Comparison of ENCODE assay signal across 8 cellular contexts in genomic region chr19:32971715-32972540, GRCh38. TPM values are rescaled to one million over a fixed set of nuclear protein-coding genes. Genes with fewer than 3 reads are reported as not detected.
A peak's percentile ranks its signal among the peaks of the same experiment; 100 is the strongest.
DNase-seq lines count a peak whose midpoint lies in the region; ATAC-seq, FAIRE-seq and TF ChIP-seq lines count a peak whose summit lies in the region.

TSS of gene CEP89 (minus strand) at chr19:32971958. CDS start at chr19:32971874, 84 bp downstream.
TSS of gene FAAP24 (plus strand) at chr19:32972242. CDS start at chr19:32973197, 955 bp downstream.

- no peak within 1 kb of the TSS; the same call in none of the 2 replicates for H3K18ac ChIP-seq in H1 (ENCODE audit: extremely low read depth, low read length)

- peak within 1 kb of the TSS in 3 of 4 experiments; percentile 58 to 74 (median 58); a peak in 6 of 7 replicates for H3K9ac ChIP-seq in H1 (replicated peaks in 1 of 4; ENCODE audit: extremely low read depth in 1 of 4, low read depth in 3 of 4, low read length in 3 of 4)

- H2BK15ac ChIP-seq in H1 (ENCODE audit: low read length): peak within 1 kb of the TSS; percentile 72; the same call in 1 of the 2 replicates

- H2BK20ac ChIP-seq in H1 (ENCODE audit: low read length): no peak within 1 kb of the TSS

- H3K56ac ChIP-seq in H1 (replicated peaks; ENCODE audit: insufficient read length, low read depth, low read length): no peak within 1 kb of the TSS

- H3K23me2 ChIP-seq in H1 (ENCODE audit: low read depth, low read length): peaks cover 7% of the 10 kb centered on the region

- H4K8ac ChIP-seq in H1 (ENCODE audit: extremely low read depth, insufficient read depth, low read length): peak within 1 kb of the TSS; percentile 81

- H4K20me1 ChIP-seq in H1 (replicated peaks in 1 of 2; ENCODE audit: control insufficient read depth in 1 of 2, insufficient read depth in 2 of 2, low read length in 2 of 2): peaks cover 0 to 5% of the 10 kb centered on the region in 2 experiments

- H2BK12ac ChIP-seq in H1 (ENCODE audit: low read depth, low read length): no peak within 1 kb of the TSS

- H3K27ac ChIP-seq in H1 (ENCODE audit: low read depth, low read length): no peak within 1 kb of the TSS

- no peak within 1 kb of the TSS for H3K23ac ChIP-seq in H1 (ENCODE audit: insufficient read length)

- peak within 1 kb of the TSS; percentile 88 for H2BK5ac ChIP-seq in H1 (ENCODE audit: low read depth, low read length)

- no peaks in the 10 kb centered on the region for H3K9me3 ChIP-seq in H1 (ENCODE audit: insufficient read depth in 2 of 2, low read depth in 1 of 2, low read length in 1 of 2)

- peak within 1 kb of the TSS; percentile 87 to 97 for H3K4me2 ChIP-seq in H1 (ENCODE audit: insufficient read depth in 1 of 2, low read depth in 2 of 2, low read length in 2 of 2)

- no peak for TF ChIP-seq CTCF in GM20000 (IDR thresholded peaks at IDR 0.05; ENCODE audit: extremely low read depth, missing control alignments)
- TF ChIP-seq CTCF in H1 (IDR thresholded peaks at IDR 0.05; ENCODE audit: control extremely low read depth in 1 of 3, insufficient read depth in 1 of 3, low read depth in 1 of 3, low read length in 3 of 3): peak in 1 of 3 experiments; percentile 7; a peak in 1 of 4 replicates

- no peaks in the 10 kb centered on the region for H3K27me3 Mint-ChIP-seq in memory B cell

- peak within 1 kb of the TSS; percentile 78 for H3K4ac ChIP-seq in H1 (replicated peaks; ENCODE audit: insufficient read length, low read depth, low read length)

- DNase-seq in COLO668 (lab: John Stamatoyannopoulos, UW; ENCODE audit: unreplicated experiment) (peak; percentile 98), GM20000 (ENCODE audit: low spot score) (peak; percentile 96), HS-5 (ENCODE audit: low read depth) (peak; percentile 99), NK-92 (lab: John Stamatoyannopoulos, UW; ENCODE audit: unreplicated experiment) (peak; percentile 86), H1 (ENCODE audit: low read depth in 1 of 2, low spot score in 2 of 2) (peak; percentile 99 to 100), memory B cell (ENCODE audit: low spot score in 2 of 2) (peak; percentile 98 to 99)
- DNase-seq in activated CD8-positive, alpha-beta memory T cell treated with anti-CD3 and anti-CD28 coated beads for 24 hours: peak; percentile 99
- peak; percentile 97 for DNase-seq in stimulated activated CD8-positive, alpha-beta memory T cell treated with anti-CD3 and anti-CD28 coated beads, Interleukin-12 subunit alpha, Interleukin-12 subunit beta, amount 100 ng/mL, for 1 hour (ENCODE audit: low read depth)

- peak within 1 kb of the TSS; percentile 73 for H2AFZ ChIP-seq in H1 (ENCODE audit: low read length)

- POLR2A ChIA-PET in H1 (lab: Charles Lee; ENCODE audit: partially characterized antibody): interaction anchor here (1.2 kb wide), 1 partner anchor 8 kb away, joined by 4 read pairs; no protein-coding TSS in a partner anchor

- peak within 1 kb of the TSS; percentile 95; the same call in 1 of the 2 replicates for H2AK5ac ChIP-seq in H1 (ENCODE audit: low read depth, low read length)

- H3K79me1 ChIP-seq in H1 (ENCODE audit: low read depth, low read length): peaks cover 4% of the 10 kb centered on the region; the same call in 1 of the 2 replicates

- no peak; a peak in 1 of 4 replicates for TF ChIP-seq RAD21 in H1 (IDR thresholded peaks at IDR 0.05 in 1 of 2, conservative IDR thresholded peaks at IDR 0.05 in 1 of 2; ENCODE audit: low read depth in 2 of 2, low read length in 2 of 2)

- peaks cover 0 to 4% (median 4%) of the 10 kb centered on the region in 4 experiments; a peak in 5 of 7 replicates for H3K4me1 ChIP-seq in H1 (replicated peaks in 1 of 4; ENCODE audit: control insufficient read depth in 3 of 4, insufficient read depth in 4 of 4, low read length in 3 of 4)

- CTCF ChIA-PET in H1 (lab: Charles Lee; ENCODE audit: partially characterized antibody): interaction anchor here (0.7 to 1.9 kb wide), 3 partner anchors 34 to 205 kb away, joined by 3 to 4 read pairs (median 4); no protein-coding TSS in a partner anchor

- H4K5ac ChIP-seq in H1 (ENCODE audit: insufficient read length, low read depth, low read length): peak within 1 kb of the TSS; percentile 79

- H3K27ac Mint-ChIP-seq in memory B cell: peak within 1 kb of the TSS; percentile 94

- peaks cover 7% of the 10 kb centered on the region for H3K36me3 Mint-ChIP-seq in memory B cell

- peaks cover 0 to 5% (median 0%) of the 10 kb centered on the region in 4 experiments; a peak in 1 of 8 replicates for H3K36me3 ChIP-seq in H1 (ENCODE audit: control insufficient read depth in 2 of 4, insufficient read depth in 4 of 4, low read length in 3 of 4)

- peaks cover 14% of the 10 kb centered on the region for H3K4me1 Mint-ChIP-seq in memory B cell

- H3K14ac ChIP-seq in H1 (ENCODE audit: insufficient read length): peak within 1 kb of the TSS; percentile 28

- H2BK120ac ChIP-seq in H1 (replicated peaks; ENCODE audit: low read depth, low read length): peak within 1 kb of the TSS; percentile 64

- ATAC-seq in memory B cell (ENCODE audit: low read depth): peak; percentile 96

- H4K91ac ChIP-seq in H1 (replicated peaks; ENCODE audit: insufficient read length, low read length): peak within 1 kb of the TSS; percentile 88

- peak; percentile 99 for FAIRE-seq in H1 (lab: Jason Lieb, UNC)

- no peaks in the 10 kb centered on the region for H3K27me3 ChIP-seq in H1 (replicated peaks in 1 of 4; ENCODE audit: control insufficient read depth in 3 of 4, extremely low read depth in 1 of 4, insufficient read depth in 3 of 4, low read length in 3 of 4)

- H3K9me3 Mint-ChIP-seq in memory B cell: no peaks in the 10 kb centered on the region

- no peak for TF ChIP-seq EP300 in H1 (IDR thresholded peaks at IDR 0.05; ENCODE audit: borderline replicate concordance in 1 of 2, low read depth in 2 of 2, low read length in 2 of 2)

- peak within 1 kb of the TSS; percentile 98 for H3K4me3 Mint-ChIP-seq in memory B cell

- 7% methylated on average over 55 of the region's 57 CpGs; no CpG with 5 or more reads in 1 of the 2 experiments for WGBS in H1 (ENCODE audit: extremely low coverage in 1 of 2, insufficient coverage in 1 of 2, insufficient read length in 1 of 2, insufficient replicate concordance in 2 of 2, low coverage in 1 of 2, low lambda C conversion rate in 2 of 2, missing lambda C conversion rate in 1 of 2), 2 experiments

- peak within 1 kb of the TSS; percentile 71 to 95 (median 82) for H3K4me3 ChIP-seq in H1 (ENCODE audit: extremely low read depth in 1 of 4, insufficient read depth in 2 of 4, low read depth in 3 of 4, low read length in 4 of 4)

- peaks cover 4 to 16% of the 10 kb centered on the region in 2 experiments; a peak in 3 of 4 replicates for H3K79me2 ChIP-seq in H1 (ENCODE audit: control insufficient read depth in 1 of 2, insufficient read depth in 2 of 2, low read length in 2 of 2)

- peak in 1 of 2 experiments; percentile 62; a peak in 2 of 3 replicates for TF ChIP-seq POLR2A in H1 (IDR thresholded peaks at IDR 0.05; ENCODE audit: control extremely low read depth in 1 of 2, low read depth in 2 of 2, low read length in 2 of 2)

TF ChIP-seq in H1, 55 proteins besides CTCF, POLR2A, EP300 and RAD21 (continues in another document):
- TF ChIP-seq PHF8 (conservative IDR thresholded peaks at IDR 0.05; ENCODE audit: low read depth, low read length): peak; percentile 54
- TF ChIP-seq JUND (IDR thresholded peaks at IDR 0.05; ENCODE audit: low read length): 0 out of 2 replicates have a peak, but pooled peaks have one; percentile 15
- TF ChIP-seq SIN3A (conservative IDR thresholded peaks at IDR 0.05 in 1 of 2, IDR thresholded peaks at IDR 0.05 in 1 of 2; ENCODE audit: low read depth in 1 of 2, low read length in 2 of 2): peak; percentile 81 to 91; a peak in 2 of 4 replicates
- TF ChIP-seq POLR2AphosphoS5 (IDR thresholded peaks at IDR 0.05; ENCODE audit: low read depth, low read length): no peak; the same call in 1 of the 2 replicates
- TF ChIP-seq RBBP5 (IDR thresholded peaks at IDR 0.05; ENCODE audit: borderline replicate concordance, low read depth, low read length): no peak
- TF ChIP-seq HDAC6 (IDR thresholded peaks at IDR 0.05; ENCODE audit: low read depth, low read length): no peak
- 0 out of 2 replicates have a peak, but pooled peaks have one; percentile 28 for TF ChIP-seq E2F6 (IDR thresholded peaks at IDR 0.05)
- no peak for TF ChIP-seq JUN (IDR thresholded peaks at IDR 0.05; ENCODE audit: low read depth, low read length)
- no peak for TF ChIP-seq BCL11A (IDR thresholded peaks at IDR 0.05; ENCODE audit: low read depth in 2 of 2, low read length in 2 of 2)
- TF ChIP-seq SAP30 (IDR thresholded peaks at IDR 0.05; ENCODE audit: insufficient read depth, insufficient replicate concordance, low read length): peak; percentile 93
- peak; percentile 38; the same call in 1 of the 2 replicates for TF ChIP-seq TBP (IDR thresholded peaks at IDR 0.05; ENCODE audit: low read depth, low read length)
- TF ChIP-seq NANOG (IDR thresholded peaks at IDR 0.05; ENCODE audit: insufficient read depth, low read depth, low read length, poor library complexity, severe bottlenecking): peak; percentile 29

RNA-seq across cellular contexts. Expression of gene CEP89, which starts in this region (rescaled TPM):
- total RNA-seq in H1 (2021; fragmentation: NEBNext Ultra II Directional; extraction: Animal tissue kit (Norgen Biotek cat#: 25700)): 23.0 and 23.6 TPM in 2 replicates
- 23.6 and 35.2 TPM in 2 replicates for polyA plus RNA-seq in H1 (2011; rRNA removed)
- polyA plus RNA-seq in H1 (2011; cell fraction: cytosol; rRNA removed): 15.3 TPM
- polyA plus RNA-seq in H1 (2011; cell fraction: nucleus; rRNA removed): 27.8 TPM
- polyA plus RNA-seq in H1 (2012, experiment 1 of 2): 14.0 to 21.6 TPM (median 16.9 TPM) in 4 replicates
- polyA plus RNA-seq in H1 (2012, experiment 2 of 2): 13.7 TPM
- 20.5 TPM for polyA plus RNA-seq in H1 (2013, experiment 1 of 2)
- polyA plus RNA-seq in H1 (2013, experiment 2 of 2): 21.0 TPM
- polyA minus RNA-seq in H1 (2011; rRNA and poly(A)+ RNA removed): 23.3 and 23.9 TPM in 2 replicates
- 11.4 TPM for polyA minus RNA-seq in H1 (2011; cell fraction: cytosol; rRNA and poly(A)+ RNA removed)
- 25.2 TPM for polyA minus RNA-seq in H1 (2011; cell fraction: nucleus; rRNA and poly(A)+ RNA removed)

RNA-seq across cellular contexts. Expression of gene FAAP24, which starts in this region (rescaled TPM):
- 4.2 and 4.7 TPM in 2 replicates for total RNA-seq in H1 (2021; fragmentation: NEBNext Ultra II Directional; extraction: Animal tissue kit (Norgen Biotek cat#: 25700))
- 3.2 and 3.3 TPM in 2 replicates for polyA plus RNA-seq in H1 (2011; rRNA removed)
- 4.7 TPM for polyA plus RNA-seq in H1 (2011; cell fraction: cytosol; rRNA removed)
- polyA plus RNA-seq in H1 (2011; cell fraction: nucleus; rRNA removed): 4.5 TPM
- polyA plus RNA-seq in H1 (2012, experiment 1 of 2): 4.2 to 4.8 TPM (median 4.6 TPM) in 4 replicates
- polyA plus RNA-seq in H1 (2012, experiment 2 of 2): 2.3 TPM
- 3.8 TPM for polyA plus RNA-seq in H1 (2013, experiment 1 of 2)
- polyA plus RNA-seq in H1 (2013, experiment 2 of 2): 4.0 TPM
- polyA minus RNA-seq in H1 (2011; rRNA and poly(A)+ RNA removed): 2.2 and 4.4 TPM in 2 replicates
- polyA minus RNA-seq in H1 (2011; cell fraction: cytosol; rRNA and poly(A)+ RNA removed): 2.5 TPM
- 2.3 TPM for polyA minus RNA-seq in H1 (2011; cell fraction: nucleus; rRNA and poly(A)+ RNA removed)
